ENCODE assay signal across 18 cellular contexts in the genomic region with DNA sequence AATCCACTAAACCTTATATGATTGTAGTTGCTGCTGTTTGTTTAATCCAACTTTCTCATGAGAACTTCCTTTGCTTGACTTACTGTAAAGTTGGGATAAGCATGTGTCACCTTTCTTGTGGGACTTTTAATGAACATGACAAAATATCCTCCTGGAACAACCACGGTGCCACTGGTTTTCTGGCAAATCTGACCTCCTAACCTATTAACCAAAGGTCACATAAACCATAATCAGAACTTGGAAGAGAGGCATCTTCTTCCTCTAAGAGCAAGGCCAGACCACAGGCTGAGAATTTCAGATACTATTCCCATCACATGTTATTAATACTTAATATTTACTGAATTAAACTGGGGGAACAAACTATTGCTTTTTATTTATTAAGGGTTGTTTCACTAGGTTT. TPM values are rescaled to one million over a fixed set of nuclear protein-coding genes. Genes with fewer than 3 reads are reported as not detected.
A peak's percentile ranks its signal among the peaks of the same experiment; 100 is the strongest.
DNase-seq lines count a peak whose midpoint lies in the region; ATAC-seq and TF ChIP-seq lines count a peak whose summit lies in the region.
"Had no signal": no experiment of that assay in that cellular context is flagged by ENCODE, and none has a peak within 500 bp of the region (broad histone marks: within the 10 kb centered on the region; RNA-seq: fewer than 3 reads in every experiment).

No MANE protein-coding gene starts in this region.

- CTCF ChIA-PET in PC-3 (lab: Charles Lee): no interaction called here

- TF ChIP-seq CTCF in heart left ventricle (IDR thresholded peaks at IDR 0.05) (no peak), neutrophil (IDR thresholded peaks at IDR 0.05) (no peak), upper lobe of right lung (IDR thresholded peaks at IDR 0.05) (no peak), PC-3 (conservative IDR thresholded peaks at IDR 0.05; ENCODE audit: low read depth, low read length) (no peak)

- H3K36me3 ChIP-seq in heart left ventricle: peaks cover 0 to 42% (median 30%) of the 10 kb centered on the region in 9 donors
- H3K36me3 ChIP-seq in duodenal mucosa (ENCODE audit: control insufficient read depth in 1 of 2, insufficient read depth in 2 of 2, low read length in 2 of 2): peaks cover 13 to 18% of the 10 kb centered on the region in 2 donors
- H3K36me3 ChIP-seq in neutrophil: peaks cover 28% of the 10 kb centered on the region
- peaks cover 37% of the 10 kb centered on the region for H3K36me3 ChIP-seq in upper lobe of right lung
- no peaks in the 10 kb centered on the region for H3K36me3 ChIP-seq in PC-3 (ENCODE audit: low read depth, low read length)
- H3K36me3 ChIP-seq: BLaER1 treated with 17β-estradiol and CSF1 and Interleukin-3, amounts not matched to agents 10 nM and 100 nM; SJCRH30 had no signal

- no TSS peak for BruUV-seq in PC-3 (replicated peaks; lab: Mats Ljungman, UMichigan)

- 21 to 48% (median 26%) methylated on average over 1 of the region's 1 CpG for WGBS in heart left ventricle, 4 donors

- intact Hi-C loops in heart left ventricle (cut with DNase I) (loop anchor here in 4 of 10 donors (5.0 to 10.0 kb wide), 4 partner anchors 103 to 136 kb away; partner anchors contain the start of gene WDR75 (in 1 of the 4)), left ventricle myocardium superior (cut with micrococcal nuclease) (loop anchor here (10.0 kb wide), 1 partner anchor 113 kb away; no protein-coding TSS in a partner anchor), upper lobe of right lung (cut with DNase I) (no loop called here), PC-3 (cut with micrococcal nuclease) (no loop called here)

- DNase-seq in heart left ventricle (no peak), left ventricle myocardium superior (no peak), upper lobe of right lung (no peak), PC-3 (no peak)
- DNase-seq: DMS79, islet precursor cell, midbrain, NCI-H2081 treated with DMSO at 0.1 percent for 48 hours, NCI-H524, nucleus accumbens, SJCRH30 had no signal

- peak overlapping the region in 10 of 12 donors; percentile 20 to 89 (median 75) for H3K4me3 ChIP-seq in heart left ventricle
- peak overlapping the region; percentile 92 to 96 for H3K4me3 ChIP-seq in duodenal mucosa (ENCODE audit: low read depth in 1 of 2, low read length in 2 of 2)
- H3K4me3 ChIP-seq in neutrophil (ENCODE audit: low read depth in 1 of 2, low read length in 1 of 2): peak overlapping the region; percentile 76 to 81
- H3K4me3 ChIP-seq in upper lobe of right lung: peak overlapping the region; percentile 72
- no peak overlapping the region for H3K4me3 ChIP-seq in PC-3 (ENCODE audit: low read length)
- H3K4me3 ChIP-seq: BLaER1 treated with 17β-estradiol and CSF1 and Interleukin-3, amounts not matched to agents 10 nM and 100 nM; SJCRH30 had no signal

- no peaks in the 10 kb centered on the region for H3K27me3 ChIP-seq in heart left ventricle
- H3K27me3 ChIP-seq in duodenal mucosa (ENCODE audit: control insufficient read depth in 1 of 2, insufficient read depth in 2 of 2, low read length in 2 of 2): no peaks in the 10 kb centered on the region
- peaks cover 10% of the 10 kb centered on the region for H3K27me3 ChIP-seq in neutrophil
- no peaks in the 10 kb centered on the region for H3K27me3 ChIP-seq in upper lobe of right lung
- H3K27me3 ChIP-seq in PC-3 (ENCODE audit: low read length): no peaks in the 10 kb centered on the region; the same call in 1 of the 2 replicates
- H3K27me3 ChIP-seq: tibial nerve had no signal

- no peaks in the 10 kb centered on the region for H4K20me1 ChIP-seq in PC-3 (ENCODE audit: low read length)
- H4K20me1 ChIP-seq: BLaER1 treated with 17β-estradiol and CSF1 and Interleukin-3, amounts not matched to agents 10 nM and 100 nM had no signal

- no peak overlapping the region for H2AFZ ChIP-seq in PC-3 (ENCODE audit: low read length)

- H3K4me1 ChIP-seq in heart left ventricle (peaks cover 0 to 82% (median 57%) of the 10 kb centered on the region in 12 donors), duodenal mucosa (ENCODE audit: control insufficient read depth in 1 of 2, insufficient read depth in 2 of 2, low read length in 2 of 2) (peaks cover 44 to 49% of the 10 kb centered on the region in 2 donors), neutrophil (ENCODE audit: control insufficient read depth in 1 of 2, insufficient read depth in 1 of 2, low read depth in 1 of 2, low read length in 1 of 2) (peaks cover 74 to 80% of the 10 kb centered on the region in 2 experiments), upper lobe of right lung (peaks cover 32% of the 10 kb centered on the region), PC-3 (ENCODE audit: insufficient read depth, low read length) (0 out of 2 replicates have a peak, but pooled peaks cover 9% of the 10 kb centered on the region)

- H3K9me2 ChIP-seq in PC-3 (replicated peaks; ENCODE audit: low read length): no peaks in the 10 kb centered on the region

- POLR2A ChIA-PET in PC-3 (lab: Charles Lee; ENCODE audit: unreplicated experiment): no interaction called here

- H3K4me2 ChIP-seq in PC-3 (ENCODE audit: low read length): no peak overlapping the region
- H3K4me2 ChIP-seq: BLaER1 treated with 17β-estradiol and CSF1 and Interleukin-3, amounts not matched to agents 10 nM and 100 nM had no signal

- H3F3A ChIP-seq in PC-3 (ENCODE audit: low read length, unreplicated experiment): no peaks in the 10 kb centered on the region

- no peak for ATAC-seq in heart left ventricle
- no peak for ATAC-seq in left ventricle myocardium superior
- ATAC-seq in upper lobe of right lung: no peak
- no peak for ATAC-seq in PC-3
- no peak for ATAC-seq in HG02798 (IDR thresholded peaks at IDR 0.05; ENCODE audit: poor library complexity, unreplicated experiment)
- ATAC-seq in HG03457 (IDR thresholded peaks at IDR 0.05; ENCODE audit: unreplicated experiment): no peak

- H3K9ac ChIP-seq in duodenal mucosa (ENCODE audit: low read depth in 1 of 2, low read length in 2 of 2) (peak overlapping the region; percentile 30 to 96), PC-3 (ENCODE audit: low read length) (no peak overlapping the region)
- H3K9ac ChIP-seq: BLaER1 treated with 17β-estradiol and CSF1 and Interleukin-3, amounts not matched to agents 10 nM and 100 nM had no signal

- H3K79me2 ChIP-seq in PC-3 (ENCODE audit: low read length): no peaks in the 10 kb centered on the region

- H3K27ac ChIP-seq in heart left ventricle: peak overlapping the region in 4 of 12 donors; percentile 10 to 97 (median 56)
- no peak overlapping the region for H3K27ac ChIP-seq in duodenal mucosa (ENCODE audit: low read depth, low read length)
- H3K27ac ChIP-seq in neutrophil: peak overlapping the region; percentile 90
- no peak overlapping the region for H3K27ac ChIP-seq in upper lobe of right lung
- no peak overlapping the region for H3K27ac ChIP-seq in PC-3 (ENCODE audit: low read length)
- H3K27ac ChIP-seq: BLaER1 treated with 17β-estradiol and CSF1 and Interleukin-3, amounts not matched to agents 10 nM and 100 nM; epithelial cell of prostate; SJCRH30; tibial nerve had no signal

- no peak for TF ChIP-seq POLR2A in heart left ventricle (IDR thresholded peaks at IDR 0.05)

- no peaks in the 10 kb centered on the region for H3K9me3 ChIP-seq in heart left ventricle
- no peaks in the 10 kb centered on the region for H3K9me3 ChIP-seq in duodenal mucosa (ENCODE audit: control insufficient read depth in 1 of 2, low read length in 2 of 2)
- H3K9me3 ChIP-seq in neutrophil: no peaks in the 10 kb centered on the region
- H3K9me3 ChIP-seq in upper lobe of right lung: no peaks in the 10 kb centered on the region
- no peaks in the 10 kb centered on the region for H3K9me3 ChIP-seq in PC-3 (ENCODE audit: low read length)
- H3K9me3 ChIP-seq: SJCRH30, tibial nerve had no signal

RNA-seq across cellular contexts. Expression of gene SLC40A1, which starts 2.3 kb away (rescaled TPM):
- total RNA-seq in heart left ventricle: 100 to 1,000 TPM in 2 of 9 donors, 10 to 100 TPM in 7; 21.9 to 109 (median 42.9) TPM
- polyA plus RNA-seq in heart left ventricle: 10 to 100 TPM; 10.2 to 20.3 TPM
- total RNA-seq in left ventricle myocardium superior: 57.5 TPM
- 169 TPM for total RNA-seq in upper lobe of right lung
- 1.7 and 13.4 TPM in 2 replicates for total RNA-seq in PC-3 (2014; rRNA removed)
